35 cellular contexts compared by ENCODE assay signal in genomic region chr19:22354665-22355064, GRCh38.
DNase-seq lines count a peak whose midpoint lies in the region; ATAC-seq, FAIRE-seq and TF ChIP-seq lines count a peak whose summit lies in the region.
"Had no signal": no experiment of that assay in that cellular context is flagged by ENCODE, and none has a peak within 500 bp of the region (broad histone marks: within the 10 kb centered on the region; RNA-seq: fewer than 3 reads in every experiment).

No MANE protein-coding gene starts in this region.

- no peak for FAIRE-seq in HepG2 (lab: Jason Lieb, UNC)
- FAIRE-seq: A204.1, A549, D721Med had no signal

- H3K36me3 ChIP-seq in liver (ENCODE audit: control insufficient read depth in 4 of 4, insufficient read depth in 3 of 4, low read depth in 1 of 4, low read length in 3 of 4) (no peaks in the 10 kb centered on the region), HepG2 (replicated peaks in 1 of 2; ENCODE audit: control insufficient read depth in 1 of 2, insufficient read depth in 2 of 2, low read length in 2 of 2) (no peaks in the 10 kb centered on the region), esophagus muscularis mucosa (no peaks in the 10 kb centered on the region), subcutaneous abdominal adipose tissue (ENCODE audit: control insufficient read depth in 5 of 5, insufficient read depth in 5 of 5, low read length in 5 of 5) (no peaks in the 10 kb centered on the region)
- H3K36me3 ChIP-seq: BE2C; BLaER1; BLaER1 treated with 17β-estradiol and CSF1 and Interleukin-3, amounts not matched to agents 10 nM and 100 nM had no signal

- no peak overlapping the region for H3K9ac ChIP-seq in liver (ENCODE audit: low read depth in 1 of 2, low read length in 2 of 2)
- H3K9ac ChIP-seq in HepG2 (ENCODE audit: insufficient read depth, low read depth, low read length): no peak overlapping the region
- H3K9ac ChIP-seq in subcutaneous abdominal adipose tissue (ENCODE audit: low read length in 5 of 5): no peak overlapping the region
- H3K9ac ChIP-seq: BLaER1; BLaER1 treated with 17β-estradiol and CSF1 and Interleukin-3, amounts not matched to agents 10 nM and 100 nM had no signal

- H2AFZ ChIP-seq in HepG2 (ENCODE audit: low read length): no peak overlapping the region

- H3K27me3 ChIP-seq in liver (ENCODE audit: control insufficient read depth in 4 of 4, insufficient read depth in 4 of 4, low read length in 3 of 4) (no peaks in the 10 kb centered on the region), HepG2 (ENCODE audit: control insufficient read depth in 1 of 2, insufficient read depth in 2 of 2, low read length in 2 of 2) (no peaks in the 10 kb centered on the region), esophagus muscularis mucosa (no peaks in the 10 kb centered on the region), subcutaneous abdominal adipose tissue (ENCODE audit: control insufficient read depth in 5 of 5, insufficient read depth in 4 of 5, low read length in 5 of 5) (no peaks in the 10 kb centered on the region)
- H3K27me3 ChIP-seq: BE2C; BLaER1; BLaER1 treated with 17β-estradiol and CSF1 and Interleukin-3, amounts not matched to agents 10 nM and 100 nM had no signal

- H3K27ac Mint-ChIP-seq in osteocyte (ENCODE audit: unreplicated experiment): no peak overlapping the region
- H3K27ac Mint-ChIP-seq: B cell; CD14-positive monocyte; CD4-positive, alpha-beta memory T cell; CD4-positive, alpha-beta T cell; CD4-positive, CD25-positive, alpha-beta regulatory T cell; CD8-positive, alpha-beta memory T cell; CD8-positive, alpha-beta T cell had no signal

- no peaks in the 10 kb centered on the region for H4K20me1 ChIP-seq in HepG2 (ENCODE audit: insufficient read depth, low read length)
- H4K20me1 ChIP-seq: BLaER1; BLaER1 treated with 17β-estradiol and CSF1 and Interleukin-3, amounts not matched to agents 10 nM and 100 nM had no signal

- H3K4me3 Mint-ChIP-seq in osteocyte (ENCODE audit: unreplicated experiment): no peak overlapping the region
- H3K4me3 Mint-ChIP-seq: B cell; CD14-positive monocyte; CD4-positive, alpha-beta memory T cell; CD4-positive, alpha-beta T cell; CD4-positive, CD25-positive, alpha-beta regulatory T cell; CD8-positive, alpha-beta memory T cell; CD8-positive, alpha-beta T cell had no signal

- peaks cover 28% of the 10 kb centered on the region for H3K9me3 Mint-ChIP-seq in osteocyte (ENCODE audit: unreplicated experiment)

- WGBS in liver: 59% methylated on average over 2 of the region's 2 CpGs
- WGBS in HepG2 (ENCODE audit: low lambda C conversion rate): 0% methylated on average over 1 of the region's 2 CpGs
- WGBS in esophagus muscularis mucosa: 43% methylated on average over 1 of the region's 2 CpGs

- ATAC-seq in HepG2 (no peak), HG03457 (IDR thresholded peaks at IDR 0.05; ENCODE audit: unreplicated experiment) (no peak)
- ATAC-seq: A549; CD8-positive, alpha-beta T cell had no signal

- POLR2A ChIA-PET in HepG2 (lab: Yijun Ruan, JAX): no interaction called here

- H3K79me2 ChIP-seq in HepG2 (ENCODE audit: insufficient read depth, low read length): no peaks in the 10 kb centered on the region

- H3K9me3 ChIP-seq in liver (ENCODE audit: control insufficient read depth in 4 of 4, low read length in 3 of 4): peaks cover 3 to 8% (median 7%) of the 10 kb centered on the region in 4 donors
- peaks cover 84% of the 10 kb centered on the region for H3K9me3 ChIP-seq in HepG2 (ENCODE audit: low read length)
- H3K9me3 ChIP-seq in esophagus muscularis mucosa: peaks cover 0 to 4% (median 0%) of the 10 kb centered on the region in 4 donors
- H3K9me3 ChIP-seq in subcutaneous abdominal adipose tissue (ENCODE audit: control insufficient read depth in 5 of 5, low read length in 5 of 5): peaks cover 0 to 36% (median 22%) of the 10 kb centered on the region in 5 donors
- H3K9me3 ChIP-seq: BE2C, Caco-2 had no signal

- H3K4me1 ChIP-seq in liver (ENCODE audit: control insufficient read depth in 4 of 4, insufficient read depth in 4 of 4, low read length in 3 of 4) (no peaks in the 10 kb centered on the region), HepG2 (ENCODE audit: insufficient read depth, low read length) (no peaks in the 10 kb centered on the region), esophagus muscularis mucosa (no peaks in the 10 kb centered on the region), subcutaneous abdominal adipose tissue (ENCODE audit: control insufficient read depth in 5 of 5, insufficient read depth in 5 of 5, low read length in 5 of 5) (no peaks in the 10 kb centered on the region)
- H3K4me1 ChIP-seq: A549; BE2C; BLaER1; BLaER1 treated with 17β-estradiol and CSF1 and Interleukin-3, amounts not matched to agents 10 nM and 100 nM; Caco-2 had no signal

- TF ChIP-seq POLR2A in HepG2 (IDR thresholded peaks at IDR 0.05; ENCODE audit: insufficient read depth in 1 of 2, low read depth in 2 of 2, low read length in 2 of 2): no peak
- no peak for TF ChIP-seq POLR2A in esophagus muscularis mucosa (IDR thresholded peaks at IDR 0.05; ENCODE audit: low read depth)

- H3K4me3 ChIP-seq in liver (ENCODE audit: low read depth in 1 of 3, low read length in 3 of 3) (peak overlapping the region in 2 of 3 donors; percentile 11 to 16), HepG2 (replicated peaks in 1 of 3; ENCODE audit: insufficient read depth in 1 of 3, low read depth in 2 of 3, low read length in 3 of 3) (no peak overlapping the region), esophagus muscularis mucosa (no peak overlapping the region), subcutaneous abdominal adipose tissue (ENCODE audit: low read depth in 1 of 5, low read length in 5 of 5) (peak overlapping the region in 3 of 5 donors; percentile 3 to 40 (median 38))
- H3K4me3 ChIP-seq: A549; BLaER1; BLaER1 treated with 17β-estradiol and CSF1 and Interleukin-3, amounts not matched to agents 10 nM and 100 nM had no signal

- intact Hi-C loops in HepG2 (cut with micrococcal nuclease; ENCODE audit: unreplicated experiment) (no loop called here), esophagus muscularis mucosa (cut with DNase I) (no loop called here)

- H3K36me3 Mint-ChIP-seq in osteocyte (ENCODE audit: unreplicated experiment): no peaks in the 10 kb centered on the region
- H3K36me3 Mint-ChIP-seq: CD14-positive monocyte; CD4-positive, alpha-beta memory T cell; CD4-positive, CD25-positive, alpha-beta regulatory T cell; CD8-positive, alpha-beta memory T cell; CD8-positive, alpha-beta T cell had no signal

- in situ Hi-C loops in HepG2 (cut with HindIII; ENCODE audit: extremely low pct_ligation_motif_present, low pct_unique_long_range_greater_than_20kb): no loop called here

- H3K27me3 Mint-ChIP-seq in osteocyte (ENCODE audit: unreplicated experiment): no peaks in the 10 kb centered on the region
- H3K27me3 Mint-ChIP-seq: B cell; CD4-positive, alpha-beta memory T cell; CD4-positive, alpha-beta T cell; CD4-positive, CD25-positive, alpha-beta regulatory T cell; CD8-positive, alpha-beta memory T cell had no signal

- TF ChIP-seq EP300 in HepG2 (IDR thresholded peaks at IDR 0.05; ENCODE audit: low read depth in 2 of 2, low read length in 2 of 2) (no peak), HepG2 (CRISPR knock-in tag; IDR thresholded peaks at IDR 0.05; ENCODE audit: borderline replicate concordance) (no peak), esophagus muscularis mucosa (IDR thresholded peaks at IDR 0.05) (no peak)

- no peaks in the 10 kb centered on the region for H3K4me1 Mint-ChIP-seq in osteocyte (ENCODE audit: unreplicated experiment)
- H3K4me1 Mint-ChIP-seq: B cell; CD14-positive monocyte; CD4-positive, alpha-beta memory T cell; CD4-positive, CD25-positive, alpha-beta regulatory T cell; CD8-positive, alpha-beta memory T cell had no signal

- TF ChIP-seq CTCF in liver (IDR thresholded peaks at IDR 0.05; ENCODE audit: low read depth, low read length, missing input control) (no peak), HepG2 (CRISPR knock-in tag; IDR thresholded peaks at IDR 0.05) (no peak), esophagus muscularis mucosa (IDR thresholded peaks at IDR 0.05) (no peak), osteocyte (IDR thresholded peaks at IDR 0.05) (no peak)

- H3K4me2 ChIP-seq in HepG2 (ENCODE audit: low read depth, low read length): no peak overlapping the region
- H3K4me2 ChIP-seq: A549; BLaER1; BLaER1 treated with 17β-estradiol and CSF1 and Interleukin-3, amounts not matched to agents 10 nM and 100 nM had no signal

- CTCF ChIA-PET in HepG2 (lab: Yijun Ruan, JAX; ENCODE audit: low intra/inter-chr PET ratio, low total read pairs): no interaction called here

- TF ChIP-seq RAD21 in liver (IDR thresholded peaks at IDR 0.05) (no peak), HepG2 (CRISPR knock-in tag; IDR thresholded peaks at IDR 0.05) (no peak)

- DNase-seq in HepG2 (ENCODE audit: low spot score): no peak
- DNase-seq in esophagus muscularis mucosa (ENCODE audit: extremely low spot score): peak; percentile 85
- DNase-seq in osteocyte (ENCODE audit: extremely low spot score, unreplicated experiment): peak; percentile 57
- no peak for DNase-seq in DMS79 (lab: John Stamatoyannopoulos, UW)
- DNase-seq in DMS79 treated with DMSO at 0.1 percent for 48 hours (lab: John Stamatoyannopoulos, UW): no peak
- DNase-seq: 8988T; ACHN; AML-193; BE2C; C1 segment of cervical spinal cord; Caco-2; Calu3; CD4-positive, alpha-beta memory T cell; CD4-positive, alpha-beta T cell; CD4-positive, CD25-positive, alpha-beta regulatory T cell; CD8-positive, alpha-beta memory T cell; CD8-positive, alpha-beta T cell; COR-L47; DMS 273 treated with DMSO at 0.1 percent for 48 hours; DMS153; DMS53; DND-41; EL had no signal

- no TSS peak for BruUV-seq in HepG2 (replicated peaks; lab: Mats Ljungman, UMichigan)

- H3K27ac ChIP-seq in liver (ENCODE audit: low read depth in 1 of 2, low read length in 2 of 2) (no peak overlapping the region), HepG2 (ENCODE audit: extremely low read length, insufficient read depth, low read length) (no peak overlapping the region), esophagus muscularis mucosa (replicated peaks in 1 of 4) (no peak overlapping the region), subcutaneous abdominal adipose tissue (ENCODE audit: low read depth, low read length) (no peak overlapping the region)
- H3K27ac ChIP-seq: 22Rv1; A549; BLaER1; BLaER1 treated with 17β-estradiol and CSF1 and Interleukin-3, amounts not matched to agents 10 nM and 100 nM; C4-2B had no signal

TF ChIP-seq in liver, 16 proteins besides CTCF, POLR2A, EP300 and RAD21:
- TF ChIP-seq NR2F2 (IDR thresholded peaks at IDR 0.05): no peak

TF ChIP-seq in HepG2, 621 proteins besides CTCF, POLR2A, EP300 and RAD21 (continues in another document):
- TF ChIP-seq HNF4G (IDR thresholded peaks at IDR 0.05; ENCODE audit: borderline replicate concordance, low read depth, low read length) (no peak), HNF4G (CRISPR knock-in tag; IDR thresholded peaks at IDR 0.05; ENCODE audit: borderline replicate concordance, low read depth) (no peak), ATRX (CRISPR knock-in tag; IDR thresholded peaks at IDR 0.05; ENCODE audit: borderline replicate concordance) (no peak), PRPF4 (IDR thresholded peaks at IDR 0.05; ENCODE audit: low read depth, low read length, poor library complexity, severe bottlenecking) (no peak), ZFP36L1 (CRISPR knock-in tag; IDR thresholded peaks at IDR 0.05) (no peak), MIER2 (CRISPR knock-in tag; IDR thresholded peaks at IDR 0.05) (no peak), FLYWCH1 (CRISPR knock-in tag; IDR thresholded peaks at IDR 0.05) (no peak), RFX1 (IDR thresholded peaks at IDR 0.05) (no peak)

Comparison
In these comparisons a context has a peak if more than half of its experiments do, and no peak if none do; other contexts are left out.
1. H3K4me3 ChIP-seq: peak in liver (2 of 3) and subcutaneous abdominal adipose tissue (3 of 5); none in HepG2 (0 of 3) and esophagus muscularis mucosa (0 of 4).
2. DNase-seq: peak in esophagus muscularis mucosa (single experiment) and osteocyte (single experiment); none in HepG2 (single experiment), DMS79 (single experiment) and DMS79 treated with DMSO at 0.1 percent for 48 hours (single experiment).